12 cellular contexts compared by ENCODE assay signal in the genomic region with DNA sequence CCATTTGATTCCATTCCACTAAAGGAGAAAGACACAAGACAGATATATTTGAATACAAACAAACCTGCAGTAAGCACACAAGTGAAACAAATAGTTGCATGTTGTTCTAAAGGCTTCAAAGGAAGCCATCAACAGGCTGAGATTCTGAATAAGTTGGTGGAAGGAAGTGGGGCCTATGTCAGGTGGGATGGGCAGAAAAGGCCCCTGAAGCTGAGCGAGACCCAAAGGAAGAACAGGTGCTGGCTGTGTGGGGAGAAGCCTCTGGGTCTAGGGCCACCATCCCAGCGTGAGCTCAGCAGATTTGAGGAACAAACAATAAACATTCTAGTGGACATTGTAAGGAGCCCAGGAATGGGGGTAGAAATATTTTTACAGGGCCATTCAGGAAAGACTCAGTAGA.
"Had no signal": no experiment of that assay in that cellular context is flagged by ENCODE, and none has a peak within 500 bp of the region (broad histone marks: within the 10 kb centered on the region; RNA-seq: fewer than 3 reads in every experiment).

No MANE protein-coding gene starts in this region.

- H3K9me3 ChIP-seq: breast epithelium, heart left ventricle, tibial nerve had no signal

- H3K36me3 ChIP-seq: breast epithelium, heart left ventricle, tibial nerve had no signal

- H3K27ac ChIP-seq: breast epithelium, parathyroid adenoma, tibial nerve had no signal

- H3K27me3 Mint-ChIP-seq: activated naive CD8-positive, alpha-beta T cell treated with anti-CD3 and anti-CD28 coated beads for 36 hours had no signal

- FAIRE-seq: frontal cortex had no signal

- H3K9me3 Mint-ChIP-seq: activated naive CD8-positive, alpha-beta T cell treated with anti-CD3 and anti-CD28 coated beads for 36 hours; neural crest cell had no signal

- H3K4me1 ChIP-seq: breast epithelium, parathyroid adenoma, tibial nerve had no signal

- H3K4me3 ChIP-seq: breast epithelium, heart left ventricle, tibial nerve had no signal

- H3K27ac Mint-ChIP-seq: activated naive CD8-positive, alpha-beta T cell treated with anti-CD3 and anti-CD28 coated beads for 36 hours had no signal

- H3K9ac ChIP-seq: parathyroid adenoma had no signal

- H3K79me2 ChIP-seq: parathyroid adenoma had no signal

- DNase-seq: activated CD4-positive, alpha-beta T cell treated with anti-CD3 and anti-CD28 coated beads, Interleukin-2, amount 50 U/mL, for 48 hours; activated gamma-delta T cell; activated naive CD8-positive, alpha-beta T cell treated with anti-CD3 and anti-CD28 coated beads for 36 hours; activated T-cell treated with anti-CD3 and anti-CD28 coated beads, Interleukin-2, amount 50 U/mL, for 48 hours; aorta; heart left ventricle; T-helper 2 cell had no signal

- H2AFZ ChIP-seq: parathyroid adenoma had no signal

- H3K27me3 ChIP-seq: breast epithelium, heart left ventricle, tibial nerve had no signal

- H3K4me3 Mint-ChIP-seq: activated naive CD8-positive, alpha-beta T cell treated with anti-CD3 and anti-CD28 coated beads for 36 hours; neural crest cell had no signal
